In genomic region chr9:33264473-33265177, GRCh38 we compare ENCODE assay signal across 8 cellular contexts. TPM values are rescaled to one million over a fixed set of nuclear protein-coding genes. Genes with fewer than 3 reads are reported as not detected.
DNase-seq lines count a peak whose midpoint lies in the region; TF ChIP-seq lines count a peak whose summit lies in the region.

Gene BAG1 (minus strand): TSS chr9:33264708.
Gene CHMP5 (plus strand): TSS chr9:33265049. CDS start chr9:33265079, 30 bp downstream.

- POLR2A ChIA-PET in HEK293T (lab: Yijun Ruan, JAX) = interaction anchor here (0.5 to 1.7 kb wide), 4 partner anchors 17 to 239 kb away, joined by 4 to 7 read pairs (median 4); partner anchors contain the start of genes DNAJA1 and NFX1

- H3K4me3 ChIP-seq in neuron (ENCODE audit: low read length) (peak within 1 kb of the TSS; percentile 74), subcutaneous abdominal adipose tissue (ENCODE audit: low read depth in 1 of 5, low read length in 5 of 5) (peak within 1 kb of the TSS; percentile 88 to 98 (median 95))

- H3K4me1 ChIP-seq in neuron (ENCODE audit: insufficient read depth, low read length) = peaks cover 7% of the 10 kb centered on the region
- peaks cover 2 to 28% (median 24%) of the 10 kb centered on the region in 5 donors for H3K4me1 ChIP-seq in subcutaneous abdominal adipose tissue (ENCODE audit: control insufficient read depth in 5 of 5, insufficient read depth in 5 of 5, low read length in 5 of 5)

- no peaks in the 10 kb centered on the region for H3K27me3 ChIP-seq in neuron (ENCODE audit: insufficient read depth, low read length)
- no peaks in the 10 kb centered on the region for H3K27me3 ChIP-seq in subcutaneous abdominal adipose tissue (ENCODE audit: control insufficient read depth in 5 of 5, insufficient read depth in 4 of 5, low read length in 5 of 5)

- DNase-seq in GM04503 (ENCODE audit: low read depth) (peak; percentile 95), HEK293T (ENCODE audit: extremely low spot score) (peak; percentile 99), MV-4-11 (lab: John Stamatoyannopoulos, UW) (peak; percentile 99), SK-MEL-5 (ENCODE audit: low read depth, low spot score) (peak; percentile 98), foreskin melanocyte (peak; percentile 98)
- DNase-seq in activated naive CD4-positive, alpha-beta T cell treated with Interleukin-2 at 50 U/mL for 16 hours = peak; percentile 100

- peak within 1 kb of the TSS; percentile 71 to 97 (median 90) for H3K9ac ChIP-seq in subcutaneous abdominal adipose tissue (ENCODE audit: low read length in 5 of 5)

- H3K9me3 ChIP-seq in neuron (ENCODE audit: low read length) (no peaks in the 10 kb centered on the region), subcutaneous abdominal adipose tissue (ENCODE audit: control insufficient read depth in 5 of 5, low read length in 5 of 5) (no peaks in the 10 kb centered on the region)

- in situ Hi-C loops in SK-MEL-5 (cut with HindIII; ENCODE audit: low pct_unique_long_range_greater_than_20kb, low sequenced_read_pairs) = no loop called here

- H3K36me3 ChIP-seq in neuron (ENCODE audit: insufficient read depth, low read length) (peaks cover 50% of the 10 kb centered on the region), subcutaneous abdominal adipose tissue (ENCODE audit: control insufficient read depth in 5 of 5, insufficient read depth in 5 of 5, low read length in 5 of 5) (peaks cover 35 to 53% (median 46%) of the 10 kb centered on the region in 5 donors)

- H3K27ac ChIP-seq in subcutaneous abdominal adipose tissue (ENCODE audit: low read depth, low read length) = peak within 1 kb of the TSS; percentile 75

- CTCF ChIA-PET in HEK293T (lab: Yijun Ruan, JAX) = no interaction called here

- H2AFZ ChIP-seq in neuron (ENCODE audit: low read depth, low read length) = peak within 1 kb of the TSS; percentile 88

TF ChIP-seq in HEK293T, 16 proteins besides CTCF, POLR2A, EP300 and RAD21:
- TF ChIP-seq FOXM1 (IDR thresholded peaks at IDR 0.05; ENCODE audit: borderline replicate concordance) = 0 out of 2 replicates have a peak, but pooled peaks have one; percentile 9
- TF ChIP-seq HDGF (IDR thresholded peaks at IDR 0.05; ENCODE audit: borderline replicate concordance) = no peak
- TF ChIP-seq ZNF384 (IDR thresholded peaks at IDR 0.05) = no peak
- peak; percentile 73 for TF ChIP-seq ELF4 (IDR thresholded peaks at IDR 0.05)

RNA-seq across cellular contexts. Expression of gene BAG1, which starts in this region (rescaled TPM):
- 50.8 and 60.9 TPM in 2 replicates for total RNA-seq in SK-MEL-5 (2014; rRNA removed; shearing (Covaris generic))
- 76.2 and 84.9 TPM in 2 replicates for polyA plus RNA-seq in SK-MEL-5 (2015; cell fraction: cytosol; rRNA removed)
- polyA plus RNA-seq in SK-MEL-5 (2015; cell fraction: nucleus; rRNA removed) = 23.4 and 54.3 TPM in 2 replicates

RNA-seq across cellular contexts. Expression of gene CHMP5, which starts in this region (rescaled TPM):
- 96.5 and 106 TPM in 2 replicates for total RNA-seq in SK-MEL-5 (2014; rRNA removed; shearing (Covaris generic))
- 56.4 and 59.4 TPM in 2 replicates for polyA plus RNA-seq in SK-MEL-5 (2015; cell fraction: cytosol; rRNA removed)
- 32.8 and 40.4 TPM in 2 replicates for polyA plus RNA-seq in SK-MEL-5 (2015; cell fraction: nucleus; rRNA removed)

Comparison
In these comparisons a context has a peak if more than half of its experiments do, and no peak if none do; other contexts are left out.
1. Peak in every context shown above with its lines: DNase-seq, H3K4me3 ChIP-seq and H3K27ac ChIP-seq.